Comparison of ENCODE assay signal across 8 cellular contexts in the genomic region with DNA sequence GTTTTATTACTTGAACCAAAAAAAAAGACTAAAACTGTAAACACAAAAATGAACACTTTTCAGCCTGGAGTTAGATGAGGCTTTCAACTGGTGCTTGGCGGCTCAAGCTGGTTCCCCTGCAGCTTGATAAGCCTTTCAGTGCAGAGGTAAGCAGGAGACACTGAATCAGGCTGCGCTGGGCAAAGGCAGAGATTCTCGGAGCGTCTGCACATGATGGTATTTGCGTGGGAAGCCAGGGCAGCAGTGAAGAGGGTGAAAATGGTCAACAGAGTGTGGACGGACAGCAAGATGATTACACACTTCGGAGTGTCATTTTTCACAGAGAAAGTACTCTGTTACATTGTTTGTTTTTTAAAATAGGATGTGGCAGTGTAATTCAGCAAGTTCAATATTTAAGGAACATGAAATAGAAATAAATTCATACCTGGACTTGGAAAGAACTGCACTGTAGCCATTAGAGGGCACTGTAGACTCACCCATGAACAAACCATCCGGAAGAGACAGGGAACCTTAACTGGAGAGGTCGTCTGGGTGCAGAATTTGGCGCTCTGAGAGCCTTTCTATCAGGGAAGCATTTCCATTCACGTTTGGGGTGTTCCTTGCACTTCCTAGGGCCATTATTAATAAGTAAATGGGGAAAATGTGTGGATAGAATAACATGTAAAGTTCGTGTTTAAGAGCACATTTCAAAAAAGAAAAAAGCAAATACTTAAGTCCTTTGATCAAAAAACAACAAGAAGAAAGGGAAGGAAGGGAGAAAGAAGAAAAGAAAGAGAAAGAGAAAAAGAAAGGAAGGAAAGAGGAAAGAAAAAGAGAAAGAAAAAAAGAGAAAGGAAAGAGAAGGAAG.
DNase-seq lines count a peak whose midpoint lies in the region; ATAC-seq, FAIRE-seq and TF ChIP-seq lines count a peak whose summit lies in the region.

No MANE protein-coding gene starts in this region.

- peaks cover 4% of the 10 kb centered on the region for H3K36me3 Mint-ChIP-seq in activated CD8-positive, alpha-beta T cell treated with anti-CD3 and anti-CD28 coated beads for 36 hours (ENCODE audit: low read depth)

- FAIRE-seq in frontal cortex (lab: Jason Lieb, UNC): no peak

- H3K27ac Mint-ChIP-seq in activated CD8-positive, alpha-beta T cell treated with anti-CD3 and anti-CD28 coated beads for 36 hours: no peak overlapping the region

- 22 to 32% (median 24%) methylated on average over 12 of the region's 12 CpGs for WGBS in psoas muscle, 3 donors

- H3K27me3 ChIP-seq in psoas muscle (ENCODE audit: insufficient read depth in 3 of 3, low read length in 2 of 3): no peaks in the 10 kb centered on the region

- H3K4me1 Mint-ChIP-seq in activated CD8-positive, alpha-beta T cell treated with anti-CD3 and anti-CD28 coated beads for 36 hours (ENCODE audit: low read depth): peaks cover 18% of the 10 kb centered on the region

- CTCF ChIA-PET in activated CD8-positive, alpha-beta T cell treated with anti-CD3 and anti-CD28 coated beads for 36 hours (lab: Charles Lee): no interaction called here

- H3K4me3 ChIP-seq in psoas muscle: no peak overlapping the region

- peaks cover 5% of the 10 kb centered on the region for H3K27me3 Mint-ChIP-seq in activated CD8-positive, alpha-beta T cell treated with anti-CD3 and anti-CD28 coated beads for 36 hours

- no peaks in the 10 kb centered on the region for H3K9me3 Mint-ChIP-seq in activated CD8-positive, alpha-beta T cell treated with anti-CD3 and anti-CD28 coated beads for 36 hours

- H3K4me1 ChIP-seq in psoas muscle: peaks cover 46% of the 10 kb centered on the region

- DNase-seq in Ammon's horn (ENCODE audit: low spot score): peak; percentile 71
- peak; percentile 71 for DNase-seq in GM13976 (ENCODE audit: low spot score)
- DNase-seq in NCI-H524 treated with DMSO at 0.1 percent for 48 hours (lab: John Stamatoyannopoulos, UW): peak; percentile 64
- DNase-seq in activated CD8-positive, alpha-beta T cell treated with anti-CD3 and anti-CD28 coated beads for 36 hours: peak; percentile 53
- peak; percentile 33 to 38 for DNase-seq in frontal cortex (ENCODE audit: low spot score in 2 of 2)
- DNase-seq in psoas muscle: no peak
- DNase-seq in midbrain (lab: John Stamatoyannopoulos, UW): no peak

- H3K9me3 ChIP-seq in psoas muscle: no peaks in the 10 kb centered on the region

- H3K4me3 Mint-ChIP-seq in activated CD8-positive, alpha-beta T cell treated with anti-CD3 and anti-CD28 coated beads for 36 hours: no peak overlapping the region

- intact Hi-C loops in activated CD8-positive, alpha-beta T cell treated with anti-CD3 and anti-CD28 coated beads for 36 hours (cut with micrococcal nuclease): no loop called here
- intact Hi-C loops in psoas muscle (cut with DNase I): loop anchor here (5.0 to 10.0 kb wide), 6 partner anchors 162 to 1090 kb away; a partner anchor contains a TSS

- ATAC-seq in HG03432 (IDR thresholded peaks at IDR 0.05; ENCODE audit: unreplicated experiment) (peak; percentile 45), psoas muscle (peak in 3 of 4 donors; percentile 37 to 58 (median 54))
- ATAC-seq in activated CD8-positive, alpha-beta T cell treated with anti-CD3 and anti-CD28 coated beads for 36 hours: peak; percentile 67

- in situ Hi-C loops in GM13976 (cut with MboI; ENCODE audit: low sequenced_read_pairs, unreplicated experiment): loop anchor here (25.0 kb wide), 2 partner anchors 395 to 1245 kb away; no protein-coding TSS in a partner anchor

- TF ChIP-seq CTCF in GM13976 (IDR thresholded peaks at IDR 0.05; ENCODE audit: borderline replicate concordance, control extremely low read depth, extremely low read depth, insufficient read depth, missing control alignments) (peak; percentile 67), psoas muscle (IDR thresholded peaks at IDR 0.05) (peak; percentile 71)
- TF ChIP-seq CTCF in activated CD8-positive, alpha-beta T cell treated with anti-CD3 and anti-CD28 coated beads for 36 hours (IDR thresholded peaks at IDR 0.05): peak; percentile 68

- no peak overlapping the region for H3K27ac ChIP-seq in psoas muscle

- H3K36me3 ChIP-seq in psoas muscle (ENCODE audit: insufficient read depth in 1 of 2, low read depth in 1 of 2): peaks cover 0 to 20% of the 10 kb centered on the region in 2 donors

- POLR2A ChIA-PET in activated CD8-positive, alpha-beta T cell treated with anti-CD3 and anti-CD28 coated beads for 36 hours (lab: Charles Lee): no interaction called here

Comparison
In these comparisons a context has a peak if more than half of its experiments do, and no peak if none do; other contexts are left out.
1. DNase-seq: peak in Ammon's horn (single experiment), GM13976 (single experiment), NCI-H524 treated with DMSO at 0.1 percent for 48 hours (single experiment), activated CD8-positive, alpha-beta T cell treated with anti-CD3 and anti-CD28 coated beads for 36 hours (single experiment) and frontal cortex (2 of 2); none in psoas muscle (0 of 2) and midbrain (single experiment).
2. Peak in every context shown above with its lines, with median percentiles within 50 percentile points of each other: CTCF ChIP-seq and ATAC-seq.